ENCODE assay signal across 8 cellular contexts in the genomic region with DNA sequence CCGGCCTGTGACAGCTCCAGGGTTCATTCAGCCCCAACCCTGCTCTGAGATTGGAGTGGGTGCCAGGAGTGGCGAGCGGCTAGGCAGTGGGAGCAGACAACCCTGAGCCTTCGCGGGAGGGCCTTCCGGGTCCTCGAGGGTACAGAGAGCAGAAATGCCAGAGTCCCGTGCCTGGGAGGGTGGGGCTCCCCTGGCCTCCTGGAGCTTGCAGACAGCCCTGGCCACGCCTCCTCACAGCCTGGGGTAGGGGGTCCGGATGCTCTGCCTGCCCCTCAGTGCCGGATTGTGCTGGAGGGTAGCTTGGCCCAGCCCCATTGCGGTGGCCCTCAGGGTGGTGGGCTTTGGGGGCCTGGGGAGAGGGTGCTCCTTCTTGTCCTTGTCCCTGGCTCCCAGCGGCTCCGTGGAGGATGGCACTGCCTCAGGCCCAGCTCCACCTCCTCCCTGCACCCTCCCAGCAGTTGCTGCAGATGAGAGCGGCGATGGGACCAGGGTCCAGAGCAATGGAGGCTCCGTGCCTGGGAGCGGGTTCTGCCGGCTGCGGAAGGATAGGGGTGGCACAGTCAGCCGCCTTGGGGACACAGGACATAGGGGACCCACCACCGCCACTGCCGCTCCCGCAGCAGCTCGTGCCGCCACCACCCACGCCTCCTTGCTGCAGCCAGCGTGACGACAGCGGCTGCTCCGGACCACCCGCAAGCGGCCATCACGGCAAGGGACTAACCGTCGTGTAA. TPM values are rescaled to one million over a fixed set of nuclear protein-coding genes. Genes with fewer than 3 reads are reported as not detected.
DNase-seq lines count a peak whose midpoint lies in the region; ATAC-seq and TF ChIP-seq lines count a peak whose summit lies in the region.

No MANE protein-coding gene starts in this region.

- H3K9me3 ChIP-seq in stomach = no peaks in the 10 kb centered on the region

- intact Hi-C loops in stomach (cut with DNase I; ENCODE audit: low total_unique reads) = loop anchor here (10.0 kb wide), 1 partner anchor 119 kb away; no protein-coding TSS in a partner anchor

- H3K4me3 Mint-ChIP-seq in activated naive CD8-positive, alpha-beta T cell treated with anti-CD3 and anti-CD28 coated beads, Interleukin-2, amount 50 U/mL, for 24 hours = peak overlapping the region; percentile 48
- peak overlapping the region; percentile 51 to 80 (median 72) for H3K4me3 Mint-ChIP-seq in immature natural killer cell

- no peaks in the 10 kb centered on the region for H3K36me3 Mint-ChIP-seq in activated naive CD8-positive, alpha-beta T cell treated with anti-CD3 and anti-CD28 coated beads, Interleukin-2, amount 50 U/mL, for 24 hours (ENCODE audit: low read depth)
- H3K36me3 Mint-ChIP-seq in immature natural killer cell = no peaks in the 10 kb centered on the region

- TF ChIP-seq EP300 in stomach (IDR thresholded peaks at IDR 0.05) = no peak

- H3K9me3 Mint-ChIP-seq in activated naive CD8-positive, alpha-beta T cell treated with anti-CD3 and anti-CD28 coated beads, Interleukin-2, amount 50 U/mL, for 24 hours = no peaks in the 10 kb centered on the region
- no peaks in the 10 kb centered on the region for H3K9me3 Mint-ChIP-seq in immature natural killer cell

- POLR2A ChIA-PET in RWPE1 (lab: Yijun Ruan, JAX; ENCODE audit: low non-redundant PET) = no interaction called here

- H3K4me1 ChIP-seq in stomach = peaks cover 0 to 22% (median 12%) of the 10 kb centered on the region in 4 donors

- H3K27ac ChIP-seq in stomach = peak overlapping the region in 2 of 5 donors; percentile 19 to 24
- no peak overlapping the region for H3K27ac ChIP-seq in RWPE1

- no peaks in the 10 kb centered on the region for H3K36me3 ChIP-seq in stomach

- TF ChIP-seq CTCF in stomach (IDR thresholded peaks at IDR 0.05) = no peak
- no peak for TF ChIP-seq CTCF in RWPE1 (conservative IDR thresholded peaks at IDR 0.05; ENCODE audit: low read depth)

- TF ChIP-seq POLR2A in stomach (IDR thresholded peaks at IDR 0.05) = no peak

- H3K27me3 ChIP-seq in stomach = peaks cover 0 to 50% (median 16%) of the 10 kb centered on the region in 3 donors

- CTCF ChIA-PET in RWPE1 (lab: Yijun Ruan, JAX) = no interaction called here

- H3K4me3 ChIP-seq in stomach = peak overlapping the region; percentile 29 to 45 (median 40)

- peaks cover 34% of the 10 kb centered on the region for H3K27me3 Mint-ChIP-seq in activated naive CD8-positive, alpha-beta T cell treated with anti-CD3 and anti-CD28 coated beads, Interleukin-2, amount 50 U/mL, for 24 hours
- peaks cover 2 to 7% (median 3%) of the 10 kb centered on the region in 3 donors for H3K27me3 Mint-ChIP-seq in immature natural killer cell (ENCODE audit: low read depth in 3 of 3)

- WGBS in stomach, 5 donors = 5 to 12% (median 7%) methylated on average over 24 to 36 of the region's 36 CpGs

- DNase-seq in AG08395 (ENCODE audit: low spot score) (peak; percentile 12), immature natural killer cell (peak; percentile 7 to 32 (median 22)), stomach (no peak), RWPE1 (ENCODE audit: low spot score) (no peak)
- peak; percentile 30 for DNase-seq in activated naive CD8-positive, alpha-beta T cell treated with anti-CD3 and anti-CD28 coated beads, Interleukin-2, amount 50 U/mL, for 24 hours
- no peak for DNase-seq in stimulated activated CD4-positive, alpha-beta T cell treated with anti-CD3 and anti-CD28 coated beads, Interleukin-12 subunit alpha, Interleukin-12 subunit beta, amount 100 ng/mL, for 4 hours

- no peak overlapping the region for H3K27ac Mint-ChIP-seq in activated naive CD8-positive, alpha-beta T cell treated with anti-CD3 and anti-CD28 coated beads, Interleukin-2, amount 50 U/mL, for 24 hours
- no peak overlapping the region for H3K27ac Mint-ChIP-seq in immature natural killer cell

- H3K4me1 Mint-ChIP-seq in activated naive CD8-positive, alpha-beta T cell treated with anti-CD3 and anti-CD28 coated beads, Interleukin-2, amount 50 U/mL, for 24 hours = peaks cover 5% of the 10 kb centered on the region
- peaks cover 14 to 15% of the 10 kb centered on the region in 2 donors for H3K4me1 Mint-ChIP-seq in immature natural killer cell

- peak; percentile 46 for ATAC-seq in GM18517 (IDR thresholded peaks at IDR 0.05; ENCODE audit: unreplicated experiment)
- ATAC-seq in HG03159 (IDR thresholded peaks at IDR 0.05; ENCODE audit: unreplicated experiment) = peak; percentile 54
- ATAC-seq in activated naive CD8-positive, alpha-beta T cell treated with anti-CD3 and anti-CD28 coated beads, Interleukin-2, amount 50 U/mL, for 24 hours = peak; percentile 50

RNA-seq across cellular contexts. Expression of a gene that starts 34.9 kb away (rescaled TPM):
- polyA plus RNA-seq in immature natural killer cell = not detected
- total RNA-seq in stomach = not detected
- not detected for polyA plus RNA-seq in stomach

RNA-seq across cellular contexts. Expression of a gene that starts 39.2 kb away (rescaled TPM):
- polyA plus RNA-seq in immature natural killer cell (10 to 100 TPM; 11.2 to 12.9 (median 12.8) TPM), stomach (10 to 100 TPM; 10.1 to 24.1 (median 17.1) TPM)
- 100 to 1,000 TPM in 1 of 5 donors, 10 to 100 TPM in 4; 15.4 to 111 (median 39.7) TPM for total RNA-seq in stomach

RNA-seq across cellular contexts. Expression of a gene that starts 49.4 kb away (rescaled TPM):
- polyA plus RNA-seq in immature natural killer cell (not detected), stomach (not detected)
- total RNA-seq in stomach = not detected

RNA-seq across cellular contexts. Expression of a gene that starts 53.2 kb away (rescaled TPM):
- not detected for polyA plus RNA-seq in immature natural killer cell
- total RNA-seq in stomach = under 1 TPM in 1 of 5 donors, not detected in 4; 0.73 TPM
- not detected for polyA plus RNA-seq in stomach

Comparison
In these comparisons a context has a peak if more than half of its experiments do, and no peak if none do; other contexts are left out.
1. DNase-seq: peak in AG08395 (single experiment), activated naive CD8-positive, alpha-beta T cell treated with anti-CD3 and anti-CD28 coated beads, Interleukin-2, amount 50 U/mL, for 24 hours (single experiment) and immature natural killer cell (3 of 3); none in stomach (single experiment), RWPE1 (single experiment) and stimulated activated CD4-positive, alpha-beta T cell treated with anti-CD3 and anti-CD28 coated beads, Interleukin-12 subunit alpha, Interleukin-12 subunit beta, amount 100 ng/mL, for 4 hours (single experiment).
2. Peak in every context shown above with its lines, with median percentiles within 50 percentile points of each other: ATAC-seq.